18 cellular contexts compared by ENCODE assay signal in genomic region chr3:176426371-176426770, GRCh38.
"Had no signal": no experiment of that assay in that cellular context is flagged by ENCODE, and none has a peak within 500 bp of the region (broad histone marks: within the 10 kb centered on the region; RNA-seq: fewer than 3 reads in every experiment).

No MANE protein-coding gene starts in this region.

- H3K9me3 ChIP-seq: heart left ventricle, mucosa of descending colon, ovary, tibial artery, upper lobe of left lung, uterus had no signal

- H3K4me3 ChIP-seq: heart left ventricle, mucosa of descending colon, ovary, smooth muscle cell, tibial artery, upper lobe of left lung, uterus had no signal

- H3K27ac ChIP-seq: heart left ventricle, ovary, tibial artery, upper lobe of left lung, uterus had no signal

- H3K36me3 ChIP-seq: heart left ventricle, ovary, tibial artery, upper lobe of left lung, uterus had no signal

- DNase-seq: cortex of kidney; effector memory CD4-positive, alpha-beta T cell; heart left ventricle; hippocampal formation; left colon; mammary epithelial cell; mucosa of descending colon; naive thymus-derived CD8-positive, alpha-beta T cell; ovary; right cardiac atrium; stimulated activated CD4-positive, alpha-beta T cell treated with anti-CD3 and anti-CD28 coated beads, Interleukin-2, amount 100 ng/mL, for 48 hours; stimulated activated naive CD8-positive, alpha-beta T cell treated with anti-CD3 and anti-CD28 coated beads, Interleukin-15, Interleukin-2, amounts not matched to agents 100 U/mL and 50 U/mL, for 24 hours; tibial artery; upper lobe of left lung; uterus had no signal

- ATAC-seq: esophagus mucosa; heart left ventricle; left colon; mucosa of descending colon; naive thymus-derived CD8-positive, alpha-beta T cell; right cardiac atrium; stimulated activated naive CD8-positive, alpha-beta T cell treated with anti-CD3 and anti-CD28 coated beads, Interleukin-15, Interleukin-2, amounts not matched to agents 100 U/mL and 50 U/mL, for 24 hours had no signal

- H3K4me2 ChIP-seq: smooth muscle cell had no signal

- H3K4me1 ChIP-seq: heart left ventricle, upper lobe of left lung, uterus had no signal

- H3K27me3 ChIP-seq: heart left ventricle, ovary, tibial artery, upper lobe of left lung, uterus had no signal

- FAIRE-seq: endometrium had no signal
